ENCODE assay signal across 11 cellular contexts in the genomic region with DNA sequence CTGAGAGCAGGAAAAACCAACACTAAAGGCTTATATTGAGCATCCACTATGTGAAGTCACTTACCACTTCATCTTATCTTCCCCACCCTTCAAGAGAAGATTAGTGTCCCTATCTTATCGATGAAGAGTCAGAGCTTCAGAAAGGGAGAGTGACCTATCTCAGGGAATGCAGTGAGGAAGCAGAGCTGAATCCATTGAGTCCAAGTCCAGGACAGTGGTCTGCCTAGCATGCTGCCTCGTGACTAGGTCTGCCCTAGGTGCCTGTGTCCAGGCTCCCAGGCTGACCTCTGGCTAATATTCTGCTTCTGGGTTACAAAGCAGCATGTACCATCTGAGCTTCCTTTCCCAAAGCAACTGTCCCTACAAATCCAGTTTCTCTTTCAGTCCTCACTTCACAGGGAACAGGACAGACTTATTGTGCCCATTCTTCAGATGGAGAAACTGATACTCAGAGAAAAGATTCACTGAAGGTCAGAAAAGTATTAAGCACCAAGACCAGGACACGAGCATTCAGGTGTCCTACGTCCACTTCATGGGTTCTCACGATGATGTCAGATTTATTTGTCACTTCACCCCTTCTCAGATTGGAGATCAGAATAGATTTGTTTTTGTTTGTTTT. TPM values are rescaled to one million over a fixed set of nuclear protein-coding genes. Genes with fewer than 3 reads are reported as not detected.
DNase-seq lines count a peak whose midpoint lies in the region; ATAC-seq and TF ChIP-seq lines count a peak whose summit lies in the region.
"Had no signal": no experiment of that assay in that cellular context is flagged by ENCODE, and none has a peak within 500 bp of the region (broad histone marks: within the 10 kb centered on the region; RNA-seq: fewer than 3 reads in every experiment).

No MANE protein-coding gene starts in this region.

- ATAC-seq in HG03469 (IDR thresholded peaks at IDR 0.05; ENCODE audit: unreplicated experiment) = no peak
- ATAC-seq: CD8-positive, alpha-beta T cell had no signal

- no peaks in the 10 kb centered on the region for H3K79me2 ChIP-seq in hepatocyte

- H3K36me3 ChIP-seq in H7 (replicated peaks; ENCODE audit: control insufficient read depth, insufficient read depth, low read length) = no peaks in the 10 kb centered on the region
- no peaks in the 10 kb centered on the region for H3K36me3 ChIP-seq in SJCRH30
- no peaks in the 10 kb centered on the region for H3K36me3 ChIP-seq in hepatocyte (replicated peaks; ENCODE audit: insufficient read depth, low read depth)
- H3K36me3 ChIP-seq in skeletal muscle satellite cell (ENCODE audit: insufficient read depth, low read length) = no peaks in the 10 kb centered on the region
- H3K36me3 ChIP-seq: ascending aorta had no signal

- H4K20me1 ChIP-seq in hepatocyte (ENCODE audit: insufficient read depth, poor library complexity, severe bottlenecking) = no peaks in the 10 kb centered on the region

- H3K9me3 ChIP-seq in SJCRH30 (replicated peaks) (no peaks in the 10 kb centered on the region), hepatocyte (ENCODE audit: low read depth) (no peaks in the 10 kb centered on the region), skeletal muscle satellite cell (replicated peaks; ENCODE audit: low read length) (no peaks in the 10 kb centered on the region)
- H3K9me3 ChIP-seq: ascending aorta had no signal

- peaks cover 42% of the 10 kb centered on the region for H3K27me3 ChIP-seq in H7 (ENCODE audit: control insufficient read depth, insufficient read depth, low read length)
- H3K27me3 ChIP-seq in SJCRH30 = no peaks in the 10 kb centered on the region
- no peaks in the 10 kb centered on the region for H3K27me3 ChIP-seq in hepatocyte
- H3K27me3 ChIP-seq in skeletal muscle satellite cell (ENCODE audit: control insufficient read depth, insufficient read depth, low read length) = no peaks in the 10 kb centered on the region
- H3K27me3 ChIP-seq: ascending aorta had no signal

- in situ Hi-C loops in GM13977 (cut with MboI; ENCODE audit: low pct_unique_long_range_greater_than_20kb, low sequenced_read_pairs, unreplicated experiment) = loop anchor here (25.0 kb wide), 1 partner anchor 318 kb away; no protein-coding TSS in a partner anchor

- H3K4me1 ChIP-seq in SJCRH30 (peaks cover 52% of the 10 kb centered on the region), hepatocyte (ENCODE audit: insufficient read depth) (peaks cover 69% of the 10 kb centered on the region), skeletal muscle satellite cell (ENCODE audit: control insufficient read depth, insufficient read depth, low read length) (peaks cover 70% of the 10 kb centered on the region)

- DNase-seq in H7 = peak; percentile 14
- no peak for DNase-seq in SJCRH30
- DNase-seq in hepatocyte (ENCODE audit: low spot score) = no peak
- no peak for DNase-seq in putamen (ENCODE audit: low spot score)
- no peak for DNase-seq in GM13977 (ENCODE audit: low spot score)
- DNase-seq: activated CD4-positive, alpha-beta memory T cell treated with anti-CD3 and anti-CD28 coated beads, Interleukin-2, amount 10 ng/mL, durations not matched to agents 7 days and 5 days; CD8-positive, alpha-beta T cell; SHP77 had no signal

- H3K4me3 ChIP-seq in H7 (ENCODE audit: insufficient read depth, low read depth, low read length) (no peak overlapping the region), SJCRH30 (no peak overlapping the region), hepatocyte (no peak overlapping the region), skeletal muscle satellite cell (ENCODE audit: low read length) (peak overlapping the region; percentile 28)
- H3K4me3 ChIP-seq: ascending aorta had no signal

- H3K27ac ChIP-seq in SJCRH30 (peak overlapping the region; percentile 81; the same call in 1 of the 2 replicates), hepatocyte (peak overlapping the region; percentile 91)

- WGBS in hepatocyte (ENCODE audit: low lambda C conversion rate, missing lambda C conversion rate) = 53% methylated on average over 5 of the region's 5 CpGs

- peak overlapping the region; percentile 55 for H3K4me2 ChIP-seq in hepatocyte
- peak overlapping the region; percentile 79 for H3K4me2 ChIP-seq in skeletal muscle satellite cell (ENCODE audit: low read length)

- H2AFZ ChIP-seq in hepatocyte = no peak overlapping the region

- TF ChIP-seq CTCF in hepatocyte (IDR thresholded peaks at IDR 0.05; ENCODE audit: poor library complexity) = no peak
- TF ChIP-seq CTCF in GM13977 (IDR thresholded peaks at IDR 0.05; ENCODE audit: extremely low read depth, insufficient read depth, missing control alignments) = no peak

- no peaks in the 10 kb centered on the region for H3K9me2 ChIP-seq in hepatocyte (replicated peaks; ENCODE audit: insufficient read depth)

- H3K9ac ChIP-seq in skeletal muscle satellite cell (ENCODE audit: low read depth, low read length) = peak overlapping the region; percentile 78

RNA-seq across cellular contexts. Expression of a gene that starts 13.3 kb away (rescaled TPM):
- total RNA-seq in H7 (2014; rRNA removed; shearing (Covaris generic)) = 21.1 and 28.3 TPM in 2 replicates
- 16.0 and 18.2 TPM in 2 replicates for total RNA-seq in SJCRH30 (2014; rRNA removed; shearing (Covaris generic))
- total RNA-seq in hepatocyte = 19.9 and 22.9 TPM in 2 replicates
- 31.3 and 35.5 TPM in 2 replicates for polyA plus RNA-seq in hepatocyte
- total RNA-seq in skeletal muscle satellite cell (2012; rRNA removed) = 1.3 and 3.9 TPM in 2 replicates
- total RNA-seq: CD8-positive, alpha-beta T cell had no signal

RNA-seq across cellular contexts. Expression of a gene that starts 40.8 kb away (rescaled TPM):
- total RNA-seq in H7 (2014; rRNA removed; shearing (Covaris generic)) = 16.9 and 23.2 TPM in 2 replicates
- total RNA-seq in SJCRH30 (2014; rRNA removed; shearing (Covaris generic)) = 22.2 and 24.3 TPM in 2 replicates
- 30.0 and 41.3 TPM in 2 replicates for total RNA-seq in hepatocyte
- 42.1 and 47.0 TPM in 2 replicates for polyA plus RNA-seq in hepatocyte
- total RNA-seq in skeletal muscle satellite cell (2012; rRNA removed) = 15.1 and 15.7 TPM in 2 replicates
